Comparison of ENCODE assay signal across 26 cellular contexts in the genomic region with DNA sequence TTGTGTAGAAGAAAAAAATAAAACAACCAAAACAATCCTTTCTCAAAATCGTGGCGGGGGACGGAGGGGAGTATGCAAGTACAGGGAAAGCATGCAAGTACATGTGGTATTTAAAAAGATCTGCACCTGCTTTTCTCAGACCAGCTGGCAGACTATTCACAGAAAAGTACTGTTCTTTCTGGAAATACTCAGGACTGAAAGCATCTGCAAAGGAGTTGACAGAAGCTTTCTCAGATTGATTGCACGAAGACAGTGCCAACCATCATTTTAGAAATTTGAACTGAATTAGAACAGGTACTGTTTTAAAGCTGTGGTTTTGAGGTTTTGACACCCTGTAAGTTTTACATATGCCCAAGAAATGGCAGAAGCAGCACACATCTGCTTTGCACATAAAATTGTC.
DNase-seq lines count a peak whose midpoint lies in the region; ATAC-seq and TF ChIP-seq lines count a peak whose summit lies in the region.
"Had no signal": no experiment of that assay in that cellular context is flagged by ENCODE, and none has a peak within 500 bp of the region (broad histone marks: within the 10 kb centered on the region; RNA-seq: fewer than 3 reads in every experiment).

No MANE protein-coding gene starts in this region.

- H3K4me3 ChIP-seq in coronary artery = no peak overlapping the region
- H3K4me3 ChIP-seq: breast epithelium, K562, upper lobe of right lung had no signal

- no peak overlapping the region for H3K27ac ChIP-seq in coronary artery
- H3K27ac ChIP-seq: breast epithelium, neutrophil, upper lobe of right lung had no signal

- no peak for TF ChIP-seq CTCF in coronary artery (IDR thresholded peaks at IDR 0.05)

- DNase-seq in inferior parietal cortex (ENCODE audit: extremely low spot score) (peak; percentile 36), coronary artery (ENCODE audit: low spot score) (no peak), AML-193 (lab: John Stamatoyannopoulos, UW) (no peak), NCI-H1417 (lab: John Stamatoyannopoulos, UW) (no peak)
- DNase-seq: activated B cell treated with CpG ODN at 0.5 μM for 24 hours; activated CD4-positive, alpha-beta memory T cell treated with anti-CD3 and anti-CD28 coated beads for 36 hours; activated gamma-delta T cell treated with Interleukin-2 at 50 U/mL for 16 hours; CD4-positive, alpha-beta memory T cell; left ventricle myocardium superior; NCI-H1048; NCI-H1930; NCI-H446 treated with DMSO at 0.1 percent for 48 hours; RPMI8226; small intestine; stimulated activated CD4-positive, alpha-beta T cell treated with anti-CD3 and anti-CD28 coated beads, Interleukin-4, amount 100 ng/mL, for 1 hour; stimulated activated naive CD8-positive, alpha-beta T cell treated with anti-CD3 and anti-CD28 coated beads, Interleukin-15, amount 100 ng/mL, for 72 hours; T-helper 9 cell; upper lobe of right lung had no signal

- peak; percentile 90 for ATAC-seq in GM18867 (IDR thresholded peaks at IDR 0.05; ENCODE audit: unreplicated experiment)
- ATAC-seq in GM21619 (IDR thresholded peaks at IDR 0.05; ENCODE audit: unreplicated experiment) = peak; percentile 56
- ATAC-seq in HG03439 (IDR thresholded peaks at IDR 0.05; ENCODE audit: unreplicated experiment) = peak; percentile 81
- ATAC-seq: HCT116; K562; left ventricle myocardium superior; SK-N-SH treated with all-trans-retinoic acid at 6 μM for 48 hours; stimulated activated naive CD8-positive, alpha-beta T cell treated with anti-CD3 and anti-CD28 coated beads, Interleukin-15, amount 100 ng/mL, for 72 hours; upper lobe of right lung had no signal
